ENCODE assay signal across 17 cellular contexts in the genomic region with DNA sequence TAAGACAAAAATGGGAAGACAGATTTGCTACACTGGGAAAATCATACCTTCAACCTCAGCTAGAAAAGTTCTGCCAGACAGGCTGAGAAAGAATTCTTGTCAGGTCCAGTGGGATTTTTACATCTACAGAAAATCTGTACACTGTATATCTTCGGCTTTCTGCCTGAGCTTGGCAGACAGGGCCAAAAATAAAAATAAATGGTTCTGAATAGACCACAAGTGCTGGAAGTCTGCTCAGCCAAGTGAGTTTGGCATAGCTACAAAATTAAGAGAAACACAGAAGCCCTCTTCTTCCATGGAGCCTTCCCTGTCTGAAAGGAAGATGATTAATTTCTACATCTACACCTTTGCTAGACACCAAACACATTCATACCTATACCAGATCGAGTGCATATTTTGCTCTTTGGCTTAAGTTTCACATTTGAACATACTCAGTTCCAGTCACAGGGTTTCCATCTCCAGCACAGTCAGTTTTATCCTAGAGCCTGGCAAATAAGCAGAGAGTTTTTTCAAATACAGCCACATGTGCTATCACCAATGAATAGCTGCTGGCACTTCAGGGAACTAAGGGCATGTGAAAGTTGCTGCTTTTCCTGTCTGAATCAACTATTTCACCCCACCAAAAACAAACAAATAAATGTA.
DNase-seq lines count a peak whose midpoint lies in the region; ATAC-seq and TF ChIP-seq lines count a peak whose summit lies in the region.
"Had no signal": no experiment of that assay in that cellular context is flagged by ENCODE, and none has a peak within 500 bp of the region (broad histone marks: within the 10 kb centered on the region; RNA-seq: fewer than 3 reads in every experiment).

No MANE protein-coding gene starts in this region.

- intact Hi-C loops in prostate gland (cut with DNase I) = no loop called here

- H3K36me3 Mint-ChIP-seq in activated naive CD4-positive, alpha-beta T cell treated with anti-CD3 and anti-CD28 coated beads, Interleukin-2, amount 50 U/mL, for 72 hours = no peaks in the 10 kb centered on the region

- H3K4me3 ChIP-seq in SJCRH30 (no peak overlapping the region), gastroesophageal sphincter (no peak overlapping the region), thoracic aorta (peak overlapping the region; percentile 3), prostate gland (no peak overlapping the region)
- H3K4me3 ChIP-seq: GM12878, PC-9 had no signal

- H3K36me3 ChIP-seq in SJCRH30 = no peaks in the 10 kb centered on the region; the same call in 1 of the 2 replicates
- no peaks in the 10 kb centered on the region for H3K36me3 ChIP-seq in gastroesophageal sphincter
- H3K36me3 ChIP-seq in thoracic aorta = no peaks in the 10 kb centered on the region
- no peaks in the 10 kb centered on the region for H3K36me3 ChIP-seq in prostate gland

- H3K27ac ChIP-seq in SJCRH30 (peak overlapping the region; percentile 92), gastroesophageal sphincter (peak overlapping the region; percentile 27 to 60 (median 59)), thoracic aorta (no peak overlapping the region), prostate gland (no peak overlapping the region)
- H3K27ac ChIP-seq: C4-2B, PC-9 had no signal

- ATAC-seq in activated naive CD4-positive, alpha-beta T cell treated with anti-CD3 and anti-CD28 coated beads, Interleukin-2, amount 50 U/mL, for 72 hours = peak; percentile 24 to 95
- ATAC-seq in gastroesophageal sphincter = no peak
- no peak for ATAC-seq in thoracic aorta (ENCODE audit: insufficient number of reproducible peaks, low FRiP score, low read depth)
- ATAC-seq in GM19467 (IDR thresholded peaks at IDR 0.05; ENCODE audit: unreplicated experiment) = no peak
- ATAC-seq: GM12878, HCT116 had no signal

- H3K27me3 ChIP-seq in SJCRH30 (no peaks in the 10 kb centered on the region), gastroesophageal sphincter (no peaks in the 10 kb centered on the region), thoracic aorta (replicated peaks; ENCODE audit: insufficient read depth) (no peaks in the 10 kb centered on the region), prostate gland (replicated peaks; ENCODE audit: insufficient read depth) (no peaks in the 10 kb centered on the region)

- TF ChIP-seq CTCF in gastroesophageal sphincter (IDR thresholded peaks at IDR 0.05) = no peak
- no peak for TF ChIP-seq CTCF in thoracic aorta (IDR thresholded peaks at IDR 0.05)
- no peak for TF ChIP-seq CTCF in prostate gland (IDR thresholded peaks at IDR 0.05)

- H3K9me3 ChIP-seq in SJCRH30 (replicated peaks) (0 out of 2 replicates have a peak, but pooled peaks cover 2% of the 10 kb centered on the region), gastroesophageal sphincter (no peaks in the 10 kb centered on the region), thoracic aorta (no peaks in the 10 kb centered on the region), prostate gland (no peaks in the 10 kb centered on the region)

- TF ChIP-seq POLR2A in gastroesophageal sphincter (IDR thresholded peaks at IDR 0.05) (no peak), prostate gland (IDR thresholded peaks at IDR 0.05) (no peak)

- DNase-seq in activated naive CD4-positive, alpha-beta T cell treated with anti-CD3 and anti-CD28 coated beads, Interleukin-2, amount 50 U/mL, for 72 hours (ENCODE audit: low spot score in 2 of 2) = no peak
- no peak for DNase-seq in activated naive CD4-positive, alpha-beta T cell treated with anti-CD3 and anti-CD28 coated beads, Interleukin-2, amount 50 U/mL, for 16 hours
- DNase-seq in SJCRH30 = peak in 1 of 2 experiments; percentile 38
- no peak for DNase-seq in thoracic aorta (ENCODE audit: low spot score)
- no peak for DNase-seq in activated effector memory CD4-positive, alpha-beta T cell treated with Interleukin-2 at 50 U/mL for 16 hours
- no peak for DNase-seq in prostate gland (ENCODE audit: low spot score)
- DNase-seq: DMS 273 treated with DMSO at 0.1 percent for 48 hours, GDM1, NCI-H187 treated with DMSO at 0.1 percent for 48 hours, NCI-H345, NCI-H774, PC-9 had no signal

- no peaks in the 10 kb centered on the region for H3K9me3 Mint-ChIP-seq in activated naive CD4-positive, alpha-beta T cell treated with anti-CD3 and anti-CD28 coated beads, Interleukin-2, amount 50 U/mL, for 72 hours

- TF ChIP-seq EP300 in gastroesophageal sphincter (IDR thresholded peaks at IDR 0.05) = no peak

- peaks cover 41% of the 10 kb centered on the region for H3K4me1 ChIP-seq in SJCRH30
- H3K4me1 ChIP-seq in gastroesophageal sphincter = peaks cover 0 to 28% (median 8%) of the 10 kb centered on the region in 3 donors
- peaks cover 0 to 14% of the 10 kb centered on the region in 2 donors for H3K4me1 ChIP-seq in thoracic aorta (ENCODE audit: control insufficient read depth in 1 of 2, low read depth in 2 of 2)
- no peaks in the 10 kb centered on the region for H3K4me1 ChIP-seq in prostate gland (replicated peaks)

- 14 to 21% methylated on average over 1 to 2 of the region's 2 CpGs for WGBS in gastroesophageal sphincter (ENCODE audit: low coverage in 1 of 2), 2 donors
- 52% methylated on average over 2 of the region's 2 CpGs for WGBS in prostate gland

- no peak overlapping the region for H3K27ac Mint-ChIP-seq in activated naive CD4-positive, alpha-beta T cell treated with anti-CD3 and anti-CD28 coated beads, Interleukin-2, amount 50 U/mL, for 72 hours

Comparison
In these comparisons a context has a peak if more than half of its experiments do, and no peak if none do; other contexts are left out.
1. ATAC-seq: peak in activated naive CD4-positive, alpha-beta T cell treated with anti-CD3 and anti-CD28 coated beads, Interleukin-2, amount 50 U/mL, for 72 hours (2 of 2); none in gastroesophageal sphincter (single experiment), thoracic aorta (single experiment) and GM19467 (single experiment).
2. H3K27ac ChIP-seq: peak in SJCRH30 (single experiment) and gastroesophageal sphincter (4 of 4); none in thoracic aorta (0 of 2) and prostate gland (0 of 2).